Comparison of ENCODE assay signal across 13 cellular contexts in genomic region chr5:175513726-175514125, GRCh38.
"Had no signal": no experiment of that assay in that cellular context is flagged by ENCODE, and none has a peak within 500 bp of the region (broad histone marks: within the 10 kb centered on the region; RNA-seq: fewer than 3 reads in every experiment).

No MANE protein-coding gene starts in this region.

- H3K4me3 ChIP-seq: heart left ventricle, left ventricle myocardium inferior, ovary, stomach, thoracic aorta had no signal

- H3K4me1 ChIP-seq: heart left ventricle, left ventricle myocardium inferior, stomach had no signal

- H3K4me3 Mint-ChIP-seq: activated T-cell treated with anti-CD3 and anti-CD28 coated beads, Interleukin-2, amount 50 U/mL, for 4 hours had no signal

- DNase-seq: activated CD4-positive, CD25-positive, alpha-beta regulatory T cell treated with anti-CD3 and anti-CD28 coated beads, Interleukin-2, amount 50 U/mL, for 72 hours; activated naive CD4-positive, alpha-beta T cell; activated T-cell treated with anti-CD3 and anti-CD28 coated beads, Interleukin-2, amount 50 U/mL, for 4 hours; foreskin melanocyte; heart left ventricle; left ventricle myocardium inferior; mesenchymal stem cell; ovary; SIG-M5; stimulated activated CD4-positive, alpha-beta T cell treated with anti-CD3 and anti-CD28 coated beads, Interleukin-12 subunit alpha, Interleukin-12 subunit beta, amount 100 ng/mL, for 4 hours; stomach; T-helper 9 cell had no signal

- H3K36me3 ChIP-seq: ovary had no signal

- H3K27me3 ChIP-seq: heart left ventricle, ovary, stomach had no signal

- H3K27ac ChIP-seq: heart left ventricle, left ventricle myocardium inferior, ovary, stomach, thoracic aorta had no signal

- H3K9me3 ChIP-seq: ovary, stomach, thoracic aorta had no signal

- ATAC-seq: activated T-cell treated with anti-CD3 and anti-CD28 coated beads, Interleukin-2, amount 50 U/mL, for 4 hours; heart left ventricle had no signal
